In genomic region chr2:25286025-25286400, GRCh38 we compare ENCODE assay signal across 9 cellular contexts. TPM values are rescaled to one million over a fixed set of nuclear protein-coding genes. Genes with fewer than 3 reads are reported as not detected.
DNase-seq lines count a peak whose midpoint lies in the region; ATAC-seq and TF ChIP-seq lines count a peak whose summit lies in the region.
"Had no signal": no experiment of that assay in that cellular context is flagged by ENCODE, and none has a peak within 500 bp of the region (broad histone marks: within the 10 kb centered on the region; RNA-seq: fewer than 3 reads in every experiment).

No MANE protein-coding gene starts in this region.

- no peaks in the 10 kb centered on the region for H3K79me2 ChIP-seq in neural progenitor cell (ENCODE audit: low read depth)

- POLR2A ChIA-PET in CD4-positive, alpha-beta T cell (lab: Charles Lee), result interaction anchor here (1.0 to 4.3 kb wide), 13 partner anchors 9 to 76 kb away, joined by 3 to 83 read pairs (median 8); no protein-coding TSS in a partner anchor
- POLR2A ChIA-PET in Panc1 (lab: Charles Lee), result no interaction called here

- no peaks in the 10 kb centered on the region for H3K27me3 ChIP-seq in CD4-positive, alpha-beta T cell (ENCODE audit: control insufficient read depth, insufficient read depth, low read length)
- H3K27me3 ChIP-seq in Panc1 (ENCODE audit: control insufficient read depth, insufficient read depth, low read length), result no peaks in the 10 kb centered on the region
- H3K27me3 ChIP-seq in neural progenitor cell, result no peaks in the 10 kb centered on the region
- H3K27me3 ChIP-seq: body of pancreas had no signal

- H3K9me3 Mint-ChIP-seq in CD4-positive, alpha-beta T cell, result no peaks in the 10 kb centered on the region
- no peaks in the 10 kb centered on the region for H3K9me3 Mint-ChIP-seq in activated naive CD4-positive, alpha-beta T cell treated with anti-CD3 and anti-CD28 coated beads, Interleukin-2, amount 50 U/mL, for 24 hours
- H3K9me3 Mint-ChIP-seq in neural progenitor cell, result no peaks in the 10 kb centered on the region

- H3F3A ChIP-seq in neural progenitor cell (ENCODE audit: low read depth), result no peaks in the 10 kb centered on the region

- no peaks in the 10 kb centered on the region for H3K4me1 ChIP-seq in Panc1 (ENCODE audit: control insufficient read depth, insufficient read depth, low read length)
- no peaks in the 10 kb centered on the region for H3K4me1 ChIP-seq in neural progenitor cell

- H3K9ac ChIP-seq in neural progenitor cell, result no peak overlapping the region

- peak; percentile 43 to 77 (median 70) for DNase-seq in CD4-positive, alpha-beta T cell
- DNase-seq in Panc1 (ENCODE audit: low read depth, low spot score) (no peak), neural progenitor cell (ENCODE audit: low spot score) (no peak), DMS114 treated with DMSO at 0.1 percent for 48 hours (lab: John Stamatoyannopoulos, UW; ENCODE audit: unreplicated experiment) (no peak), NCI-H2196 treated with DMSO at 0.1 percent for 48 hours (lab: John Stamatoyannopoulos, UW; ENCODE audit: unreplicated experiment) (no peak), dedifferentiated amniotic fluid mesenchymal stem cell (ENCODE audit: extremely low spot score) (no peak)

- peaks cover 57% of the 10 kb centered on the region for H3K4me1 Mint-ChIP-seq in CD4-positive, alpha-beta T cell (ENCODE audit: low read depth)
- peaks cover 63% of the 10 kb centered on the region for H3K4me1 Mint-ChIP-seq in activated naive CD4-positive, alpha-beta T cell treated with anti-CD3 and anti-CD28 coated beads, Interleukin-2, amount 50 U/mL, for 24 hours
- peaks cover 11% of the 10 kb centered on the region for H3K4me1 Mint-ChIP-seq in neural progenitor cell

- H3K27ac ChIP-seq in CD4-positive, alpha-beta T cell (ENCODE audit: low read depth, low read length), result peak overlapping the region; percentile 80
- H3K27ac ChIP-seq in Panc1 (ENCODE audit: low read length), result no peak overlapping the region
- H3K27ac ChIP-seq in neural progenitor cell, result no peak overlapping the region

- H3K27ac Mint-ChIP-seq in CD4-positive, alpha-beta T cell, result peak overlapping the region; percentile 99
- H3K27ac Mint-ChIP-seq in activated naive CD4-positive, alpha-beta T cell treated with anti-CD3 and anti-CD28 coated beads, Interleukin-2, amount 50 U/mL, for 24 hours, result peak overlapping the region; percentile 97
- H3K27ac Mint-ChIP-seq in neural progenitor cell, result peak overlapping the region; percentile 62

- no peaks in the 10 kb centered on the region for H3K27me3 Mint-ChIP-seq in CD4-positive, alpha-beta T cell
- H3K27me3 Mint-ChIP-seq in activated naive CD4-positive, alpha-beta T cell treated with anti-CD3 and anti-CD28 coated beads, Interleukin-2, amount 50 U/mL, for 24 hours, result no peaks in the 10 kb centered on the region
- H3K27me3 Mint-ChIP-seq in neural progenitor cell (ENCODE audit: insufficient read depth, low read depth), result peaks cover under 1% of the 10 kb centered on the region

- no peaks in the 10 kb centered on the region for H3K36me3 ChIP-seq in Panc1 (ENCODE audit: control insufficient read depth, insufficient read depth, low read length)
- H3K36me3 ChIP-seq in neural progenitor cell, result no peaks in the 10 kb centered on the region

- peaks cover 31% of the 10 kb centered on the region for H3K36me3 Mint-ChIP-seq in CD4-positive, alpha-beta T cell (ENCODE audit: low read depth)
- H3K36me3 Mint-ChIP-seq in activated naive CD4-positive, alpha-beta T cell treated with anti-CD3 and anti-CD28 coated beads, Interleukin-2, amount 50 U/mL, for 24 hours, result peaks cover 5% of the 10 kb centered on the region
- peaks cover 8% of the 10 kb centered on the region for H3K36me3 Mint-ChIP-seq in neural progenitor cell

- no peak overlapping the region for H3K4me3 ChIP-seq in Panc1 (ENCODE audit: low read depth in 2 of 2, low read length in 2 of 2)
- no peak overlapping the region for H3K4me3 ChIP-seq in neural progenitor cell
- H3K4me3 ChIP-seq: body of pancreas had no signal

- peak overlapping the region; percentile 80 for H3K4me3 Mint-ChIP-seq in CD4-positive, alpha-beta T cell
- peak overlapping the region; percentile 66 for H3K4me3 Mint-ChIP-seq in activated naive CD4-positive, alpha-beta T cell treated with anti-CD3 and anti-CD28 coated beads, Interleukin-2, amount 50 U/mL, for 24 hours
- H3K4me3 Mint-ChIP-seq in neural progenitor cell, result no peak overlapping the region

- H3K9me3 ChIP-seq in CD4-positive, alpha-beta T cell (ENCODE audit: control insufficient read depth, low read length), result no peaks in the 10 kb centered on the region
- H3K9me3 ChIP-seq in Panc1 (ENCODE audit: control insufficient read depth, insufficient read depth, low read depth, low read length) (no peaks in the 10 kb centered on the region), neural progenitor cell (ENCODE audit: low read depth) (no peaks in the 10 kb centered on the region)
- H3K9me3 ChIP-seq: body of pancreas had no signal

- ATAC-seq in CD4-positive, alpha-beta T cell (ENCODE audit: poor library complexity), result peak; percentile 99
- peak; percentile 75 for ATAC-seq in GM21529 (IDR thresholded peaks at IDR 0.05; ENCODE audit: unreplicated experiment)
- ATAC-seq in Panc1, result peak; percentile 37; the same call in 1 of the 2 replicates
- ATAC-seq: body of pancreas had no signal

- H4K20me1 ChIP-seq in neural progenitor cell (ENCODE audit: low read depth), result no peaks in the 10 kb centered on the region

- no peak overlapping the region for H3K4me2 ChIP-seq in neural progenitor cell

- CTCF ChIA-PET in CD4-positive, alpha-beta T cell (lab: Charles Lee), result interaction anchor here (0.9 to 2.4 kb wide), 4 partner anchors 8 to 91 kb away, joined by 3 to 7 read pairs (median 4); no protein-coding TSS in a partner anchor
- CTCF ChIA-PET in Panc1 (lab: Charles Lee), result interaction anchor here (0.6 kb wide), 1 partner anchor 89 kb away, joined by 4 read pairs; no protein-coding TSS in a partner anchor

- no TSS peak for BruUV-seq in Panc1 (replicated peaks; lab: Mats Ljungman, UMichigan)

- no peak for TF ChIP-seq CTCF in CD4-positive, alpha-beta T cell (IDR thresholded peaks at IDR 0.05)
- TF ChIP-seq CTCF in Panc1 (IDR thresholded peaks at IDR 0.05) (no peak), neural progenitor cell (IDR thresholded peaks at IDR 0.05) (no peak)

- intact Hi-C loops in CD4-positive, alpha-beta T cell (cut with DNase I, micrococcal nuclease), result loop anchor here in 1 of 2 experiments (5.0 kb wide), 1 partner anchor 34 kb away; no protein-coding TSS in a partner anchor
- intact Hi-C loops in Panc1 (cut with micrococcal nuclease; ENCODE audit: unreplicated experiment), result no loop called here

- in situ Hi-C loops in Panc1 (cut with HindIII; ENCODE audit: low pct_unique_long_range_greater_than_20kb, low sequenced_read_pairs), result no loop called here

- H2AFZ ChIP-seq in neural progenitor cell (replicated peaks), result no peak overlapping the region

RNA-seq across cellular contexts. Expression of gene DNMT3A, which starts 55.7 kb away (rescaled TPM):
- 10 to 100 TPM; 57.1 to 62.1 TPM for total RNA-seq in CD4-positive, alpha-beta T cell
- total RNA-seq in Panc1 (2021; ENCODE audit: unreplicated experiment) (29.3 TPM), neural progenitor cell (ENCODE audit: low replicate concordance) (46.5 and 81.1 TPM in 2 replicates)
- polyA plus RNA-seq in Panc1 (2012; ENCODE audit: insufficient read length), result 54.3 TPM

Comparison
In these comparisons a context has a peak if more than half of its experiments do, and no peak if none do; other contexts are left out.
1. ATAC-seq: peak in every context shown above with its lines; median percentile 99 in CD4-positive, alpha-beta T cell; 75 in GM21529; 37 in Panc1.
2. DNase-seq: peak in CD4-positive, alpha-beta T cell (10 of 10); none in Panc1 (single experiment), neural progenitor cell (single experiment), DMS114 treated with DMSO at 0.1 percent for 48 hours (single experiment), NCI-H2196 treated with DMSO at 0.1 percent for 48 hours (single experiment) and dedifferentiated amniotic fluid mesenchymal stem cell (single experiment).
3. Peak in every context shown above with its lines, with median percentiles within 50 percentile points of each other: H3K27ac Mint-ChIP-seq.